In genomic region chr17:8872705-8873426, GRCh38 we compare ENCODE assay signal across 25 cellular contexts. TPM values are rescaled to one million over a fixed set of nuclear protein-coding genes. Genes with fewer than 3 reads are reported as not detected.
"Had no signal": no experiment of that assay in that cellular context is flagged by ENCODE, and none has a peak within 500 bp of the region (broad histone marks: within the 10 kb centered on the region; RNA-seq: fewer than 3 reads in every experiment).

No MANE protein-coding gene starts in this region.

- H3K4me3 ChIP-seq: body of pancreas, heart left ventricle, mucosa of descending colon, skin epidermis had no signal

- H3K9me3 ChIP-seq: body of pancreas, heart left ventricle, mucosa of descending colon, neutrophil had no signal

- H3K27me3 Mint-ChIP-seq: activated CD4-positive, alpha-beta memory T cell treated with anti-CD3 and anti-CD28 coated beads for 36 hours; activated CD4-positive, alpha-beta T cell treated with anti-CD3 and anti-CD28 coated beads for 36 hours; central memory CD8-positive, alpha-beta T cell; naive thymus-derived CD4-positive, alpha-beta T cell had no signal

- H3K4me1 ChIP-seq: parathyroid adenoma had no signal

- H3K9me3 Mint-ChIP-seq: activated CD4-positive, alpha-beta memory T cell treated with anti-CD3 and anti-CD28 coated beads for 36 hours; activated naive CD4-positive, alpha-beta T cell treated with anti-CD3 and anti-CD28 coated beads, Interleukin-2, amount 50 U/mL, for 72 hours; activated T-cell treated with anti-CD3 and anti-CD28 coated beads, Interleukin-2, amount 50 U/mL, for 4 hours; central memory CD8-positive, alpha-beta T cell had no signal

- H3K9ac ChIP-seq: parathyroid adenoma had no signal

- H3K27me3 ChIP-seq: body of pancreas, neutrophil had no signal

- ATAC-seq: activated CD4-positive, alpha-beta T cell treated with anti-CD3 and anti-CD28 coated beads for 36 hours; activated naive CD4-positive, alpha-beta T cell treated with anti-CD3 and anti-CD28 coated beads, Interleukin-2, amount 50 U/mL, for 72 hours; activated T-cell treated with anti-CD3 and anti-CD28 coated beads, Interleukin-2, amount 50 U/mL, for 4 hours; body of pancreas; left lobe of liver; mucosa of descending colon; naive thymus-derived CD4-positive, alpha-beta T cell had no signal

- H3K27ac ChIP-seq: body of pancreas, heart left ventricle, neutrophil, parathyroid adenoma, skin epidermis had no signal

- H3K36me3 ChIP-seq: heart left ventricle had no signal

- H3K4me3 Mint-ChIP-seq: activated CD4-positive, alpha-beta memory T cell treated with anti-CD3 and anti-CD28 coated beads for 36 hours; activated CD4-positive, alpha-beta T cell treated with anti-CD3 and anti-CD28 coated beads for 36 hours; activated T-cell treated with anti-CD3 and anti-CD28 coated beads, Interleukin-2, amount 50 U/mL, for 4 hours; central memory CD8-positive, alpha-beta T cell; naive thymus-derived CD4-positive, alpha-beta T cell had no signal

- H3K27ac Mint-ChIP-seq: activated CD4-positive, alpha-beta memory T cell treated with anti-CD3 and anti-CD28 coated beads for 36 hours; activated CD4-positive, alpha-beta T cell treated with anti-CD3 and anti-CD28 coated beads for 36 hours; naive thymus-derived CD4-positive, alpha-beta T cell had no signal

- DNase-seq: activated CD4-positive, alpha-beta memory T cell treated with anti-CD3 and anti-CD28 coated beads for 36 hours; activated CD4-positive, alpha-beta T cell treated with anti-CD3 and anti-CD28 coated beads for 36 hours; activated effector memory CD4-positive, alpha-beta T cell treated with Interleukin-2 at 50 U/mL for 16 hours; activated T-cell treated with anti-CD3 and anti-CD28 coated beads, Interleukin-2, amount 50 U/mL, for 4 hours; amygdala; body of pancreas; cortex of kidney; effector CD8-positive, alpha-beta T cell; foreskin melanocyte; mucosa of descending colon; naive thymus-derived CD4-positive, alpha-beta T cell; stimulated activated CD4-positive, alpha-beta T cell treated with anti-CD3 and anti-CD28 coated beads, Interleukin-15, amount 100 ng/mL, for 24 hours; stimulated activated CD4-positive, alpha-beta T cell treated with anti-CD3 and anti-CD28 coated beads, Interleukin-4, amount 100 ng/mL, for 1 hour; stimulated activated naive CD4-positive, alpha-beta T cell treated with Interleukin-2 at 50 U/mL for 16 hours; T-helper 2 cell; trophoblast cell had no signal

RNA-seq across cellular contexts. Expression of gene PIK3R6, which starts 5.4 kb away (rescaled TPM):
- total RNA-seq: fibroblast of lung, renal cortical epithelial cell had no signal
